Comparison of ENCODE assay signal across 8 cellular contexts in the genomic region with DNA sequence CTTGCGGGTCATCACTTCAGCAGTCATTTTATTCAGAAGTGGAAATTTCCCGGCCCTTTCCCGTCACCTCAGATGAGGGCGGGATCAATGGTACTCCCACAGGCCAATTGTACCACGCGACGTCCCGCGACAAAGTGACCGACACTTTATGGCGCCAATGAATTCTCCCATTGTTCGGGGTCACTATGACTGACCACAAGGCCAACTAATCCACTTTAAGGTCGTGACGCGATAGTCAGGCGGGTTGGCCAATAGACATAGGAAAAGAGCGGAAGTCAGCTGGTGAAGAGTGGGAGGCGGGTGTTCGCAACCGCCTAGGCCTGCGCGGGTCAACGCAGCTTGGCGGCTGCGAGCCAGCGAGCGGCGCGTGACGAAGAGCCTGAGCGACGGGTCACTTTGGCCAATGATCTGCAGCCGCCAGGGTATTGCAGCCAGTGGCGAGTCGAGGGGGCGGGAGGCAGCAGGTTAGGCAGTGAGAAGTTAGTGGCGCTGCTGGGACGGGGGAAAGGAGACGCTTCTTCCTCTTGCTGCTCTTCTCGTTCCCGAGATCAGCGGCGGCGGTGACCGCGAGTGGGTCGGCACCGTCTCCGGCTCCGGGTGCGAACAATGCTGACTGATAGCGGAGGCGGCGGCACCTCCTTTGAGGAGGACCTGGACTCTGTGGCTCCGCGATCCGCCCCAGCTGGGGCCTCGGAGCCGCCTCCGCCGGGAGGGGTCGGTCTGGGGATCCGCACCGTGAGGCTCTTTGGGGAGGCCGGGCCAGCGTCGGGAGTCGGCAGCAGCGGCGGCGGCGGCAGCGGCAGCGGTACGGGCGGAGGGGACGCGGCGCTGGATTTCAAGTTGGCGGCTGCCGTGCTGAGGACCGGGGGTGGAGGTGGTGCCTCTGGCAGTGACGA. TPM values are rescaled to one million over a fixed set of nuclear protein-coding genes. Genes with fewer than 3 reads are reported as not detected.
DNase-seq lines count a peak whose midpoint lies in the region; TF ChIP-seq lines count a peak whose summit lies in the region.

A gene with protein sequence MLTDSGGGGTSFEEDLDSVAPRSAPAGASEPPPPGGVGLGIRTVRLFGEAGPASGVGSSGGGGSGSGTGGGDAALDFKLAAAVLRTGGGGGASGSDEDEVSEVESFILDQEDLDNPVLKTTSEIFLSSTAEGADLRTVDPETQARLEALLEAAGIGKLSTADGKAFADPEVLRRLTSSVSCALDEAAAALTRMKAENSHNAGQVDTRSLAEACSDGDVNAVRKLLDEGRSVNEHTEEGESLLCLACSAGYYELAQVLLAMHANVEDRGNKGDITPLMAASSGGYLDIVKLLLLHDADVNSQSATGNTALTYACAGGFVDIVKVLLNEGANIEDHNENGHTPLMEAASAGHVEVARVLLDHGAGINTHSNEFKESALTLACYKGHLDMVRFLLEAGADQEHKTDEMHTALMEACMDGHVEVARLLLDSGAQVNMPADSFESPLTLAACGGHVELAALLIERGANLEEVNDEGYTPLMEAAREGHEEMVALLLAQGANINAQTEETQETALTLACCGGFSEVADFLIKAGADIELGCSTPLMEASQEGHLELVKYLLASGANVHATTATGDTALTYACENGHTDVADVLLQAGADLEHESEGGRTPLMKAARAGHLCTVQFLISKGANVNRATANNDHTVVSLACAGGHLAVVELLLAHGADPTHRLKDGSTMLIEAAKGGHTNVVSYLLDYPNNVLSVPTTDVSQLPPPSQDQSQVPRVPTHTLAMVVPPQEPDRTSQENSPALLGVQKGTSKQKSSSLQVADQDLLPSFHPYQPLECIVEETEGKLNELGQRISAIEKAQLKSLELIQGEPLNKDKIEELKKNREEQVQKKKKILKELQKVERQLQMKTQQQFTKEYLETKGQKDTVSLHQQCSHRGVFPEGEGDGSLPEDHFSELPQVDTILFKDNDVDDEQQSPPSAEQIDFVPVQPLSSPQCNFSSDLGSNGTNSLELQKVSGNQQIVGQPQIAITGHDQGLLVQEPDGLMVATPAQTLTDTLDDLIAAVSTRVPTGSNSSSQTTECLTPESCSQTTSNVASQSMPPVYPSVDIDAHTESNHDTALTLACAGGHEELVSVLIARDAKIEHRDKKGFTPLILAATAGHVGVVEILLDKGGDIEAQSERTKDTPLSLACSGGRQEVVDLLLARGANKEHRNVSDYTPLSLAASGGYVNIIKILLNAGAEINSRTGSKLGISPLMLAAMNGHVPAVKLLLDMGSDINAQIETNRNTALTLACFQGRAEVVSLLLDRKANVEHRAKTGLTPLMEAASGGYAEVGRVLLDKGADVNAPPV (N-terminal part only) (plus strand): TSS at position 472 of the 896 bp plus-strand sequence. CDS start 135 bp downstream, at position 607.

- peaks cover 71% of the 10 kb centered on the region for H3K79me2 ChIP-seq in MM.1S (ENCODE audit: low read length)

- no peak within 1 kb of the TSS for H3K4me3 Mint-ChIP-seq in neural crest cell

- TF ChIP-seq CTCF in MM.1S (IDR thresholded peaks at IDR 0.05; ENCODE audit: low read length), result no peak
- TF ChIP-seq CTCF in fibroblast of villous mesenchyme (IDR thresholded peaks at IDR 0.05; ENCODE audit: insufficient read depth, low read depth, low read length), result no peak
- no peak for TF ChIP-seq CTCF in neural crest cell (conservative IDR thresholded peaks at IDR 0.05)

- DNase-seq in HAP-1 (ENCODE audit: low spot score in 2 of 2) (peak; percentile 98 to 99), MM.1S (peak; percentile 100), SIG-M5 (lab: John Stamatoyannopoulos, UW) (peak; percentile 99), activated gamma-delta T cell (lab: John Stamatoyannopoulos, UW) (peak; percentile 93), fibroblast of villous mesenchyme (ENCODE audit: low read depth) (peak; percentile 100), neural crest cell (ENCODE audit: low read depth, low spot score) (peak; percentile 89)

- H3K4me1 Mint-ChIP-seq in neural crest cell, result peaks cover 25% of the 10 kb centered on the region

- H2AFZ ChIP-seq in MM.1S (ENCODE audit: low read length), result peak within 1 kb of the TSS; percentile 89

- H3K9me3 ChIP-seq in ES-I3 (ENCODE audit: control insufficient read depth, insufficient read depth, low read length) (no peaks in the 10 kb centered on the region), HAP-1 (no peaks in the 10 kb centered on the region), MM.1S (replicated peaks; ENCODE audit: insufficient read depth, low read length) (no peaks in the 10 kb centered on the region), stomach smooth muscle (ENCODE audit: control insufficient read depth in 2 of 2, low read length in 2 of 2) (no peaks in the 10 kb centered on the region)

- H3K4me1 ChIP-seq in ES-I3 (ENCODE audit: insufficient read depth, low read length) (peaks cover 18% of the 10 kb centered on the region), HAP-1 (peaks cover 23% of the 10 kb centered on the region), MM.1S (ENCODE audit: low read length) (no peaks in the 10 kb centered on the region; the same call in 1 of the 2 replicates), stomach smooth muscle (ENCODE audit: control insufficient read depth, insufficient read depth, low read length) (peaks cover 26% of the 10 kb centered on the region)

- no peak within 1 kb of the TSS for H3K27ac Mint-ChIP-seq in neural crest cell (ENCODE audit: unreplicated experiment)

- in situ Hi-C loops in HAP-1 (cut with MboI; ENCODE audit: low sequenced_read_pairs), result no loop called here

- no peaks in the 10 kb centered on the region for H3K9me2 ChIP-seq in MM.1S (replicated peaks; ENCODE audit: insufficient read depth, low read length)

- H3K27me3 ChIP-seq in HAP-1 (ENCODE audit: low read depth), result no peaks in the 10 kb centered on the region
- no peaks in the 10 kb centered on the region for H3K27me3 ChIP-seq in MM.1S (replicated peaks; ENCODE audit: insufficient read depth, low read length)
- H3K27me3 ChIP-seq in stomach smooth muscle (ENCODE audit: control insufficient read depth in 1 of 2, insufficient read depth in 2 of 2, low read length in 2 of 2), result no peaks in the 10 kb centered on the region

- H3K27ac ChIP-seq in MM.1S (ENCODE audit: low read length) (peak within 1 kb of the TSS; percentile 85), stomach smooth muscle (ENCODE audit: low read length) (peak within 1 kb of the TSS; percentile 93)

- no peaks in the 10 kb centered on the region for H3K9me3 Mint-ChIP-seq in neural crest cell

- H3K4me3 ChIP-seq in HAP-1 (peak within 1 kb of the TSS; percentile 96), MM.1S (ENCODE audit: low read length) (peak within 1 kb of the TSS; percentile 98), fibroblast of villous mesenchyme (ENCODE audit: low read depth, low read length) (peak within 1 kb of the TSS; percentile 98), stomach smooth muscle (ENCODE audit: low read length in 2 of 2) (peak within 1 kb of the TSS; percentile 79 to 99)

- H3K4me2 ChIP-seq in MM.1S (ENCODE audit: low read depth, low read length), result peak within 1 kb of the TSS; percentile 95

- peaks cover 14% of the 10 kb centered on the region for H3F3A ChIP-seq in MM.1S (ENCODE audit: insufficient read depth, low read length)

- H3K36me3 Mint-ChIP-seq in neural crest cell (ENCODE audit: low read depth), result no peaks in the 10 kb centered on the region

- no peaks in the 10 kb centered on the region for H3K36me3 ChIP-seq in ES-I3 (ENCODE audit: insufficient read depth, low read length)
- H3K36me3 ChIP-seq in HAP-1 (replicated peaks), result peaks cover 7% of the 10 kb centered on the region
- H3K36me3 ChIP-seq in MM.1S (replicated peaks; ENCODE audit: insufficient read depth, low read length), result no peaks in the 10 kb centered on the region
- H3K36me3 ChIP-seq in stomach smooth muscle (ENCODE audit: control insufficient read depth in 2 of 2, insufficient read depth in 2 of 2, low read length in 2 of 2), result peaks cover 0 to 2% of the 10 kb centered on the region in 2 donors

- H3K27me3 Mint-ChIP-seq in neural crest cell (ENCODE audit: low read depth), result no peaks in the 10 kb centered on the region

- peaks cover 23% of the 10 kb centered on the region for H4K20me1 ChIP-seq in MM.1S (ENCODE audit: insufficient read depth, low read length)

- H3K9ac ChIP-seq in ES-I3 (ENCODE audit: low read depth, low read length) (peak within 1 kb of the TSS; percentile 87), MM.1S (ENCODE audit: low read length) (peak within 1 kb of the TSS; percentile 88), stomach smooth muscle (ENCODE audit: low read length in 2 of 2) (peak within 1 kb of the TSS; percentile 86 to 93)

RNA-seq across cellular contexts. Expression of the gene that starts here (rescaled TPM):
- total RNA-seq in fibroblast of villous mesenchyme, result 64.8 and 66.0 TPM in 2 replicates
- 152 and 154 TPM in 2 replicates for total RNA-seq in neural crest cell

Comparison
In these comparisons a context has a peak if more than half of its experiments do, and no peak if none do; other contexts are left out.
1. Peak in every context shown above with its lines: DNase-seq, H3K4me3 ChIP-seq and H3K27ac ChIP-seq.